In the genomic region with DNA sequence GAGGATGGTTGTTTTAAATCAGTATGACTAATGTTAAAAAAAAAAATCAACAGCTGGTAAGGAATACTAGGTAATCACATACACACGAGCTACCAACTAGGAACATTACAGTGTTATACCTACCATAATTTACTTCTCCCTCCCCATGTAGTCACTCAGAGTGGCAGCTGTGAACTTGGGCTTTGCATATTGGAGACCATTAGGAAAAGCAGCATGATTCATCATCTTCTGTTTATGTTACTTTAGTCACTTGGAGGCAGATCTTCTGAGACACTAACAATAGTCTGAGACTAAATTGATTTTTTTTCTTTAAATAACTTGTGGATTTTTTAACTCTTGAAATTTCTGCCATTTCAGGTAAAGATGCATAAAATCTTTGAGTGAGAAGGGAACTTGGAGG, we compare ENCODE assay signal across 17 cellular contexts.
DNase-seq lines count a peak whose midpoint lies in the region; ATAC-seq and TF ChIP-seq lines count a peak whose summit lies in the region.
"Had no signal": no experiment of that assay in that cellular context is flagged by ENCODE, and none has a peak within 500 bp of the region (broad histone marks: within the 10 kb centered on the region; RNA-seq: fewer than 3 reads in every experiment).

No MANE protein-coding gene starts in this region.

- H3K4me1 Mint-ChIP-seq in activated B cell treated with CpG ODN at 0.5 μM for 24 hours, result peaks cover 27% of the 10 kb centered on the region
- no peaks in the 10 kb centered on the region for H3K4me1 Mint-ChIP-seq in type B pancreatic cell (ENCODE audit: unreplicated experiment)
- H3K4me1 Mint-ChIP-seq in natural killer cell, result no peaks in the 10 kb centered on the region

- ATAC-seq in activated B cell treated with CpG ODN at 0.5 μM for 24 hours (ENCODE audit: low read depth) (peak; percentile 58), natural killer cell (no peak)

- POLR2A ChIA-PET in activated B cell treated with CpG ODN at 0.5 μM for 24 hours (lab: Charles Lee), result interaction anchor here (0.7 kb wide), 1 partner anchor 82 kb away, joined by 4 read pairs; no protein-coding TSS in a partner anchor

- H3K36me3 Mint-ChIP-seq in activated B cell treated with CpG ODN at 0.5 μM for 24 hours (ENCODE audit: low read depth), result no peaks in the 10 kb centered on the region
- H3K36me3 Mint-ChIP-seq in type B pancreatic cell, result no peaks in the 10 kb centered on the region
- peaks cover 8% of the 10 kb centered on the region for H3K36me3 Mint-ChIP-seq in natural killer cell

- CTCF ChIA-PET in activated B cell treated with CpG ODN at 0.5 μM for 24 hours (lab: Charles Lee), result interaction anchor here (1.1 kb wide), 1 partner anchor 448 kb away, joined by 3 read pairs; no protein-coding TSS in a partner anchor

- peak overlapping the region; percentile 6 for H3K4me3 Mint-ChIP-seq in activated B cell treated with CpG ODN at 0.5 μM for 24 hours
- no peak overlapping the region for H3K4me3 Mint-ChIP-seq in type B pancreatic cell
- H3K4me3 Mint-ChIP-seq in natural killer cell, result no peak overlapping the region
- H3K4me3 Mint-ChIP-seq: activated naive CD8-positive, alpha-beta T cell; naive B cell had no signal

- peaks cover 17% of the 10 kb centered on the region for H3K9me3 Mint-ChIP-seq in activated B cell treated with CpG ODN at 0.5 μM for 24 hours
- H3K9me3 Mint-ChIP-seq in type B pancreatic cell, result peaks cover 8% of the 10 kb centered on the region
- H3K9me3 Mint-ChIP-seq in natural killer cell, result peaks cover 5% of the 10 kb centered on the region in 2 donors

- H3K4me3 ChIP-seq in fibroblast of villous mesenchyme (ENCODE audit: low read depth, low read length), result no peak overlapping the region
- H3K4me3 ChIP-seq: left ventricle myocardium inferior, suprapubic skin had no signal

- TF ChIP-seq CTCF in activated B cell treated with CpG ODN at 0.5 μM for 24 hours (IDR thresholded peaks at IDR 0.05) (no peak), fibroblast of villous mesenchyme (IDR thresholded peaks at IDR 0.05; ENCODE audit: insufficient read depth, low read depth, low read length) (no peak), type B pancreatic cell (conservative IDR thresholded peaks at IDR 0.05) (no peak), natural killer cell (IDR thresholded peaks at IDR 0.05) (no peak)

- DNase-seq in NCI-H2171 treated with DMSO at 0.1 percent for 48 hours (lab: John Stamatoyannopoulos, UW), result peak; percentile 47
- DNase-seq in NCI-H2171 (lab: John Stamatoyannopoulos, UW), result no peak
- no peak for DNase-seq in activated B cell treated with CpG ODN at 0.5 μM for 24 hours
- peak; percentile 3 for DNase-seq in fibroblast of villous mesenchyme (ENCODE audit: low read depth)
- peak; percentile 66 for DNase-seq in stromal cell of bone marrow (ENCODE audit: low read depth)
- no peak for DNase-seq in type B pancreatic cell (ENCODE audit: extremely low spot score, unreplicated experiment)
- no peak for DNase-seq in natural killer cell
- no peak for DNase-seq in NCI-H2196 (lab: John Stamatoyannopoulos, UW; ENCODE audit: unreplicated experiment)
- DNase-seq: 8988T; activated CD4-positive, alpha-beta T cell treated with anti-CD3 and anti-CD28 coated beads for 48 hours; activated T-cell treated with anti-CD3 and anti-CD28 coated beads for 4 hours; cerebellar nuclear complex; left ventricle myocardium inferior; MV-4-11; naive B cell had no signal

- intact Hi-C loops in activated B cell treated with CpG ODN at 0.5 μM for 24 hours (cut with micrococcal nuclease) (loop anchor here (2.0 kb wide), 1 partner anchor 19 kb away; no protein-coding TSS in a partner anchor), natural killer cell (cut with micrococcal nuclease) (no loop called here)

- no peak overlapping the region for H3K27ac Mint-ChIP-seq in activated B cell treated with CpG ODN at 0.5 μM for 24 hours
- no peak overlapping the region for H3K27ac Mint-ChIP-seq in type B pancreatic cell
- no peak overlapping the region for H3K27ac Mint-ChIP-seq in natural killer cell
- H3K27ac Mint-ChIP-seq: activated naive CD8-positive, alpha-beta T cell had no signal

- H3K27me3 Mint-ChIP-seq in activated B cell treated with CpG ODN at 0.5 μM for 24 hours, result no peaks in the 10 kb centered on the region
- no peaks in the 10 kb centered on the region for H3K27me3 Mint-ChIP-seq in type B pancreatic cell
- H3K27me3 Mint-ChIP-seq in natural killer cell (ENCODE audit: low read depth in 2 of 2), result no peaks in the 10 kb centered on the region
- H3K27me3 Mint-ChIP-seq: activated naive CD8-positive, alpha-beta T cell had no signal

Comparison
In these comparisons a context has a peak if more than half of its experiments do, and no peak if none do; other contexts are left out.
1. DNase-seq: peak in NCI-H2171 treated with DMSO at 0.1 percent for 48 hours (single experiment), fibroblast of villous mesenchyme (single experiment) and stromal cell of bone marrow (single experiment); none in NCI-H2171 (single experiment), activated B cell treated with CpG ODN at 0.5 μM for 24 hours (single experiment), type B pancreatic cell (single experiment), natural killer cell (single experiment) and NCI-H2196 (single experiment).